1 cellular context compared by ENCODE assay signal in genomic region chr11:66545701-66546367, GRCh38.
TF ChIP-seq lines count a peak whose summit lies in the region.

ZDHHC24 (minus strand) TSS chr11:66546048; CDS start chr11:66546003, 45 bp downstream.

TF ChIP-seq in HEK293, 187 proteins besides CTCF, POLR2A, EP300 and RAD21 (continued from another document and continues in another):
- TF ChIP-seq ZBTB49 (tag by site-specific recombination; IDR thresholded peaks at IDR 0.05; ENCODE audit: low read depth), result no peak
- TF ChIP-seq ZNF513 (tag by site-specific recombination; IDR thresholded peaks at IDR 0.05), result no peak
- no peak for TF ChIP-seq SP7 (tag by site-specific recombination; IDR thresholded peaks at IDR 0.05)
- no peak for TF ChIP-seq ZNF544 (tag by site-specific recombination; IDR thresholded peaks at IDR 0.05)
- TF ChIP-seq WT1 (tag by site-specific recombination; IDR thresholded peaks at IDR 0.05), result no peak
- peak; percentile 82 for TF ChIP-seq SP3 (tag by site-specific recombination; IDR thresholded peaks at IDR 0.05)
- no peak for TF ChIP-seq ZNF658 (tag by site-specific recombination; IDR thresholded peaks at IDR 0.05)
- no peak for TF ChIP-seq ZNF292 (tag by site-specific recombination; IDR thresholded peaks at IDR 0.05; ENCODE audit: borderline replicate concordance, low read depth)
- TF ChIP-seq ZNF133 (tag by site-specific recombination; IDR thresholded peaks at IDR 0.05), result no peak
- TF ChIP-seq ZNF175 (tag by site-specific recombination; IDR thresholded peaks at IDR 0.05), result no peak
- no peak for TF ChIP-seq ZNF670 (tag by site-specific recombination; IDR thresholded peaks at IDR 0.05; ENCODE audit: low read depth)
- 0 out of 2 replicates have a peak, but pooled peaks have one; percentile 14 for TF ChIP-seq ZEB2 (tag by site-specific recombination; IDR thresholded peaks at IDR 0.05)
- TF ChIP-seq ZNF341 (tag by site-specific recombination; IDR thresholded peaks at IDR 0.05; ENCODE audit: low read depth), result peak; percentile 71
- no peak for TF ChIP-seq ZNF624 (tag by site-specific recombination; IDR thresholded peaks at IDR 0.05)
- TF ChIP-seq ZFHX2 (tag by site-specific recombination; conservative IDR thresholded peaks at IDR 0.05), result peak; percentile 56
- TF ChIP-seq SCRT2 (tag by site-specific recombination; IDR thresholded peaks at IDR 0.05), result no peak
- TF ChIP-seq ZNF23 (tag by site-specific recombination; IDR thresholded peaks at IDR 0.05; ENCODE audit: borderline replicate concordance), result no peak
- TF ChIP-seq ZBTB17 (tag by site-specific recombination; IDR thresholded peaks at IDR 0.05), result peak; percentile 86
- TF ChIP-seq SALL2 (tag by site-specific recombination; IDR thresholded peaks at IDR 0.05; ENCODE audit: borderline replicate concordance), result no peak
- no peak for TF ChIP-seq ZNF555 (tag by site-specific recombination; conservative IDR thresholded peaks at IDR 0.05)
- TF ChIP-seq ZNF398 (tag by site-specific recombination; IDR thresholded peaks at IDR 0.05), result no peak
- 0 out of 2 replicates have a peak, but pooled peaks have one; percentile 25 for TF ChIP-seq KLF10 (tag by site-specific recombination; IDR thresholded peaks at IDR 0.05)
- no peak; the same call in 1 of the 2 replicates for TF ChIP-seq MZF1 (tag by site-specific recombination; IDR thresholded peaks at IDR 0.05; ENCODE audit: borderline replicate concordance)
- TF ChIP-seq GLIS1 (tag by site-specific recombination; IDR thresholded peaks at IDR 0.05), result peak; percentile 50; the same call in 1 of the 2 replicates
- 0 out of 2 replicates have a peak, but pooled peaks have one; percentile 41 for TF ChIP-seq ZIC2 (tag by site-specific recombination; IDR thresholded peaks at IDR 0.05)
- no peak for TF ChIP-seq ZNF677 (tag by site-specific recombination; IDR thresholded peaks at IDR 0.05)
- TF ChIP-seq ZNF621 (tag by site-specific recombination; IDR thresholded peaks at IDR 0.05), result peak; percentile 97
- TF ChIP-seq GFI1B (tag by site-specific recombination; IDR thresholded peaks at IDR 0.05), result no peak
- no peak for TF ChIP-seq ZNF112 (tag by site-specific recombination; IDR thresholded peaks at IDR 0.05)
- TF ChIP-seq ZBTB10 (tag by site-specific recombination; IDR thresholded peaks at IDR 0.05), result no peak; the same call in 1 of the 2 replicates
- TF ChIP-seq SETDB1 (IDR thresholded peaks at IDR 0.05; ENCODE audit: insufficient read length, low read length), result no peak
- no peak for TF ChIP-seq BCL6B (tag by site-specific recombination; IDR thresholded peaks at IDR 0.05)
- TF ChIP-seq ZNF664 (tag by site-specific recombination; IDR thresholded peaks at IDR 0.05), result no peak
- TF ChIP-seq ZNF514 (tag by site-specific recombination; IDR thresholded peaks at IDR 0.05), result no peak
- TF ChIP-seq ZNF280C (tag by site-specific recombination; IDR thresholded peaks at IDR 0.05), result no peak
- TF ChIP-seq PBX3 (CRISPR knock-in tag; IDR thresholded peaks at IDR 0.05), result peak; percentile 96
- TF ChIP-seq KLF9 (tag by site-specific recombination; IDR thresholded peaks at IDR 0.05; ENCODE audit: low read depth), result no peak
- TF ChIP-seq GLI2 (tag by site-specific recombination; IDR thresholded peaks at IDR 0.05; ENCODE audit: borderline replicate concordance, low read depth), result no peak
- TF ChIP-seq ZNF366 (tag by site-specific recombination; conservative IDR thresholded peaks at IDR 0.05), result no peak
- TF ChIP-seq ZSCAN30 (tag by site-specific recombination; IDR thresholded peaks at IDR 0.05), result peak; percentile 24; the same call in 1 of the 2 replicates
- TF ChIP-seq PRDM1 (tag by site-specific recombination; IDR thresholded peaks at IDR 0.05), result no peak
- no peak for TF ChIP-seq ZSCAN4 (tag by site-specific recombination; IDR thresholded peaks at IDR 0.05)
- no peak for TF ChIP-seq ZNF501 (tag by site-specific recombination; IDR thresholded peaks at IDR 0.05)
- no peak for TF ChIP-seq ZNF19 (tag by site-specific recombination; IDR thresholded peaks at IDR 0.05; ENCODE audit: low read depth)
- no peak for TF ChIP-seq ZNF830 (tag by site-specific recombination; IDR thresholded peaks at IDR 0.05; ENCODE audit: low read depth)
- no peak for TF ChIP-seq ZNF157 (tag by site-specific recombination; IDR thresholded peaks at IDR 0.05)
- no peak for TF ChIP-seq ZNF791 (tag by site-specific recombination; IDR thresholded peaks at IDR 0.05)
- no peak for TF ChIP-seq ZBTB1 (tag by site-specific recombination; IDR thresholded peaks at IDR 0.05)
- no peak for TF ChIP-seq ZNF488 (tag by site-specific recombination; IDR thresholded peaks at IDR 0.05)
- no peak for TF ChIP-seq ZNF114 (tag by site-specific recombination; IDR thresholded peaks at IDR 0.05)
- TF ChIP-seq OVOL3 (tag by site-specific recombination; IDR thresholded peaks at IDR 0.05), result no peak
- no peak for TF ChIP-seq HIC1 (tag by site-specific recombination; IDR thresholded peaks at IDR 0.05)
